In the genomic region with DNA sequence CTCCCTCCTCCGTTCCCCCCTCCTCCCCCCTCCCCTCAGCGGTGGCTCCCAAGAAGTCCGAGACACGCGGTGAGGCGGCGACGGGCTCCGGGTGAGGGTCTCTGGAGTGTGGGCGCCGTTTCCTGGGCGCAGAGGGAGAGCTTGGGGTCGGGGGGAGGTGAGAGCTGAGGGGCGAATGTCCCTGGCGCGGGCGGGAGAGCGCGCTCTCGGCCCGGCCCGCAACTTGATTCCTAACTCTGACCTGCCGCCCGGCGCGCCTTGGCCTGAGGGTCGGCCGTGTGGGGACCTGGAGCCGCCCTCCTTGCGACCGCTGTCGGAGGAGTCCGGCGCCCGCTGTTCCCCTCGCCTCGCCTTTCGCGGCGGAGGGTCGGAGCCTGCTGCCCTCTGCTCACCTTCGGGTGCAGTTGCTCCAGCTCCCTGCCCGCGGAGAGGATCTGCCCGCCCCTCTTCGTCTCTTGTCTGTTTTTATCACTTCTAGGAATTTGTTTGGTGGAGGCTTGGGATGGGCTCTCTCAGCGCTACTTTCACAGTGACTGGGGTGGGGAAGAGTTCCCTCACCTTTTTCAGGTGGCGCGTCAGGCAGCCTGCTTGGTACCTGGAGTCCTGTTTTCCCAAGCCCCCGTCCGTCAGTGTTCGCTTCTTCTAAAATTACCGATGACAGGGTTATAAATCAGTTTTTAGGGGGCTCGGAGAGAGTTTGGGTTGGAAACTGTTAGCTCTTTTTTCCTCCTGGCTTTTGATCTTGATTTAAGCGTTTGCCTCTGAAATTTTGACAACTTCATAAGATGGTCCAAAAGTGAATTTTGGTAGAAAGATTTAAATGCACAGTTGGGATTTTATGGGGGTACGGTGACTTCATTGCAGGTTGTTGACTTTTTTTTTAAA, we compare ENCODE assay signal across 8 cellular contexts. TPM values are rescaled to one million over a fixed set of nuclear protein-coding genes. Genes with fewer than 3 reads are reported as not detected.
A peak's percentile ranks its signal among the peaks of the same experiment; 100 is the strongest.
DNase-seq lines count a peak whose midpoint lies in the region; ATAC-seq and TF ChIP-seq lines count a peak whose summit lies in the region.

No MANE protein-coding gene starts in this region.

- POLR2A ChIA-PET in CD4-positive, alpha-beta T cell (lab: Charles Lee): interaction anchor here (0.6 to 2.9 kb wide), 9 partner anchors 10 to 202 kb away, joined by 3 to 34 read pairs (median 4); no protein-coding TSS in a partner anchor
- POLR2A ChIA-PET in MCF 10A (lab: Yijun Ruan, JAX): interaction anchor here (0.7 to 4.1 kb wide), 19 partner anchors 9 to 1619 kb away, joined by 3 to 53 read pairs (median 4); no protein-coding TSS in a partner anchor

- H3K4me3 ChIP-seq in Peyer's patch: peak overlapping the region; percentile 75 to 98 (median 95)

- no peak for TF ChIP-seq CTCF in CD4-positive, alpha-beta T cell (IDR thresholded peaks at IDR 0.05)
- peak in 1 of 6 experiments; percentile 4 for TF ChIP-seq CTCF in Peyer's patch (IDR thresholded peaks at IDR 0.05)
- no peak for TF ChIP-seq CTCF in MCF 10A (IDR thresholded peaks at IDR 0.05; ENCODE audit: unreplicated experiment)

- peak overlapping the region; percentile 99 for H3K27ac Mint-ChIP-seq in CD4-positive, alpha-beta T cell
- peak overlapping the region; percentile 98 for H3K27ac Mint-ChIP-seq in MCF 10A (ENCODE audit: low read depth, unreplicated experiment)

- no peak for TF ChIP-seq POLR2A in Peyer's patch (IDR thresholded peaks at IDR 0.05)

- peak overlapping the region; percentile 97 for H3K4me3 Mint-ChIP-seq in CD4-positive, alpha-beta T cell
- peak overlapping the region; percentile 80 for H3K4me3 Mint-ChIP-seq in MCF 10A (ENCODE audit: unreplicated experiment)

- no TSS peak for BruUV-seq in MCF 10A (replicated peaks; lab: Mats Ljungman, UMichigan)

- H3K9me3 Mint-ChIP-seq in CD4-positive, alpha-beta T cell: no peaks in the 10 kb centered on the region
- no peaks in the 10 kb centered on the region for H3K9me3 Mint-ChIP-seq in MCF 10A (ENCODE audit: unreplicated experiment)

- peak overlapping the region; percentile 76 for H3K27ac ChIP-seq in CD4-positive, alpha-beta T cell (ENCODE audit: low read depth, low read length)
- peak overlapping the region; percentile 94 to 98 (median 96) for H3K27ac ChIP-seq in Peyer's patch

- H3K9me3 ChIP-seq in CD4-positive, alpha-beta T cell (ENCODE audit: control insufficient read depth, low read length): no peaks in the 10 kb centered on the region
- H3K9me3 ChIP-seq in Peyer's patch: no peaks in the 10 kb centered on the region

- H3K27me3 Mint-ChIP-seq in CD4-positive, alpha-beta T cell: no peaks in the 10 kb centered on the region
- H3K27me3 Mint-ChIP-seq in MCF 10A (ENCODE audit: insufficient read depth, unreplicated experiment): no peaks in the 10 kb centered on the region

- peaks cover 24% of the 10 kb centered on the region for H3K36me3 Mint-ChIP-seq in CD4-positive, alpha-beta T cell (ENCODE audit: low read depth)
- H3K36me3 Mint-ChIP-seq in MCF 10A (ENCODE audit: insufficient read depth, unreplicated experiment): peaks cover 20% of the 10 kb centered on the region

- intact Hi-C loops in CD4-positive, alpha-beta T cell (cut with DNase I, micrococcal nuclease): loop anchor here (2.0 to 5.0 kb wide), 5 partner anchors 31 to 699 kb away; a partner anchor contains a TSS
- intact Hi-C loops in MCF 10A (cut with micrococcal nuclease): loop anchor here (1.0 to 2.0 kb wide), 3 partner anchors 39 to 100 kb away; no protein-coding TSS in a partner anchor

- DNase-seq in CD4-positive, alpha-beta T cell: peak in 4 of 10 experiments; percentile 2 to 16 (median 7)
- DNase-seq in Peyer's patch (peak in 2 of 3 donors; percentile 31 to 68), MCF 10A (ENCODE audit: unreplicated experiment) (peak; percentile 46), kidney tubule cell (ENCODE audit: low spot score) (peak; percentile 40), NCI-H524 treated with DMSO at 0.1 percent for 48 hours (lab: John Stamatoyannopoulos, UW) (no peak)
- peak; percentile 11 for DNase-seq in stimulated activated CD8-positive, alpha-beta memory T cell treated with anti-CD3 and anti-CD28 coated beads, Interleukin-4, amount 100 ng/mL, for 24 hours (ENCODE audit: low read depth)

- peaks cover 55% of the 10 kb centered on the region for H3K4me1 Mint-ChIP-seq in CD4-positive, alpha-beta T cell (ENCODE audit: low read depth)
- peaks cover 15% of the 10 kb centered on the region for H3K4me1 Mint-ChIP-seq in MCF 10A (ENCODE audit: insufficient read depth, unreplicated experiment)

- H3K27me3 ChIP-seq in CD4-positive, alpha-beta T cell (ENCODE audit: control insufficient read depth, insufficient read depth, low read length): no peaks in the 10 kb centered on the region
- no peaks in the 10 kb centered on the region for H3K27me3 ChIP-seq in Peyer's patch

- no peaks in the 10 kb centered on the region for H3K36me3 ChIP-seq in Peyer's patch

- CTCF ChIA-PET in CD4-positive, alpha-beta T cell (lab: Charles Lee): interaction anchor here (1.0 kb wide), 2 partner anchors 31 to 100 kb away, joined by 3 to 5 read pairs; no protein-coding TSS in a partner anchor
- CTCF ChIA-PET in MCF 10A (lab: Yijun Ruan, JAX): interaction anchor here (0.6 to 1.4 kb wide), 8 partner anchors 25 to 100 kb away, joined by 3 to 8 read pairs (median 4); no protein-coding TSS in a partner anchor

- H3K4me1 ChIP-seq in Peyer's patch: peaks cover 0 to 21% (median 3%) of the 10 kb centered on the region in 4 donors

- peak; percentile 12 for ATAC-seq in CD4-positive, alpha-beta T cell (ENCODE audit: poor library complexity)
- peak; percentile 30 for ATAC-seq in GM19025 (IDR thresholded peaks at IDR 0.05; ENCODE audit: low read depth, unreplicated experiment)
- peak; percentile 40 for ATAC-seq in HG03139 (IDR thresholded peaks at IDR 0.05; ENCODE audit: unreplicated experiment)

RNA-seq across cellular contexts. Expression of a gene that starts 0.5 kb away (rescaled TPM):
- 10 to 100 TPM; 12.5 to 12.6 TPM for total RNA-seq in CD4-positive, alpha-beta T cell
- total RNA-seq in Peyer's patch (10 to 100 TPM; 26.4 to 89.1 (median 73.9) TPM), MCF 10A (2022) (50.4 and 58.5 TPM in 2 replicates)
